In genomic region chr2:94767336-94767735, GRCh38 we compare ENCODE assay signal across 30 cellular contexts.
"Had no signal": no experiment of that assay in that cellular context is flagged by ENCODE, and none has a peak within 500 bp of the region (broad histone marks: within the 10 kb centered on the region; RNA-seq: fewer than 3 reads in every experiment).

No MANE protein-coding gene starts in this region.

- DNase-seq: activated B cell treated with CpG ODN at 0.5 μM for 24 hours; activated CD4-positive, alpha-beta memory T cell treated with anti-CD3 and anti-CD28 coated beads for 36 hours; activated CD4-positive, alpha-beta T cell treated with anti-CD3 and anti-CD28 coated beads for 4 hours; activated CD4-positive, alpha-beta T cell treated with anti-CD3 and anti-CD28 coated beads, Interleukin-2, amount 10 ng/mL, durations not matched to agents 24 days and 14 days; activated CD4-positive, alpha-beta T cell treated with anti-CD3 and anti-CD28 coated beads, Interleukin-2, amount 50 U/mL, for 1 hour; activated CD4-positive, alpha-beta T cell treated with anti-CD3 and anti-CD28 coated beads, Interleukin-2, amount 50 U/mL, for 4 hours; activated CD4-positive, CD25-positive, alpha-beta regulatory T cell treated with anti-CD3 and anti-CD28 coated beads, Interleukin-2, amount 50 U/mL, for 72 hours; activated CD8-positive, alpha-beta memory T cell treated with anti-CD3 and anti-CD28 coated beads, Interleukin-2, amount 50 U/mL, for 4 hours; activated CD8-positive, alpha-beta T cell treated with anti-CD3 and anti-CD28 coated beads for 36 hours; activated effector memory CD4-positive, alpha-beta T cell treated with anti-CD3 and anti-CD28 coated beads, Interleukin-2, amount 50 U/mL, for 16 hours; activated gamma-delta T cell treated with Interleukin-2 at 50 U/mL for 16 hours; activated naive CD4-positive, alpha-beta T cell; activated naive CD4-positive, alpha-beta T cell treated with anti-CD3 and anti-CD28 coated beads for 36 hours; activated naive CD4-positive, alpha-beta T cell treated with anti-CD3 and anti-CD28 coated beads, Interleukin-2, amount 50 U/mL, for 16 hours; activated naive CD8-positive, alpha-beta T cell treated with anti-CD3 and anti-CD28 coated beads for 36 hours; activated T-cell treated with anti-CD3 and anti-CD28 coated beads for 4 hours; activated T-cell treated with anti-CD3 and anti-CD28 coated beads, Interleukin-2, amount 50 U/mL, for 1 hour; activated T-cell treated with anti-CD3 and anti-CD28 coated beads, Interleukin-2, amount 50 U/mL, for 4 hours; activated T-cell treated with anti-CD3 and anti-CD28 coated beads, Interleukin-2, amount 50 U/mL, for 72 hours; adrenal gland; amniotic stem cell; aorta; body of pancreas; brain microvascular endothelial cell; cerebellar nuclear complex; T-helper 1 cell; T-helper 2 cell; T-helper 9 cell had no signal

- ATAC-seq: activated CD8-positive, alpha-beta T cell treated with anti-CD3 and anti-CD28 coated beads for 36 hours; activated naive CD4-positive, alpha-beta T cell treated with anti-CD3 and anti-CD28 coated beads, Interleukin-2, amount 50 U/mL, for 72 hours; activated T-cell treated with anti-CD3 and anti-CD28 coated beads, Interleukin-2, amount 50 U/mL, for 4 hours; activated T-cell treated with anti-CD3 and anti-CD28 coated beads, Interleukin-2, amount 50 U/mL, for 72 hours; activated T-helper 17 cell treated with anti-CD3 and anti-CD28 coated beads, Interleukin-2, amount 50 U/mL, for 72 hours; body of pancreas had no signal
